ENCODE assay signal across 22 cellular contexts in the genomic region with DNA sequence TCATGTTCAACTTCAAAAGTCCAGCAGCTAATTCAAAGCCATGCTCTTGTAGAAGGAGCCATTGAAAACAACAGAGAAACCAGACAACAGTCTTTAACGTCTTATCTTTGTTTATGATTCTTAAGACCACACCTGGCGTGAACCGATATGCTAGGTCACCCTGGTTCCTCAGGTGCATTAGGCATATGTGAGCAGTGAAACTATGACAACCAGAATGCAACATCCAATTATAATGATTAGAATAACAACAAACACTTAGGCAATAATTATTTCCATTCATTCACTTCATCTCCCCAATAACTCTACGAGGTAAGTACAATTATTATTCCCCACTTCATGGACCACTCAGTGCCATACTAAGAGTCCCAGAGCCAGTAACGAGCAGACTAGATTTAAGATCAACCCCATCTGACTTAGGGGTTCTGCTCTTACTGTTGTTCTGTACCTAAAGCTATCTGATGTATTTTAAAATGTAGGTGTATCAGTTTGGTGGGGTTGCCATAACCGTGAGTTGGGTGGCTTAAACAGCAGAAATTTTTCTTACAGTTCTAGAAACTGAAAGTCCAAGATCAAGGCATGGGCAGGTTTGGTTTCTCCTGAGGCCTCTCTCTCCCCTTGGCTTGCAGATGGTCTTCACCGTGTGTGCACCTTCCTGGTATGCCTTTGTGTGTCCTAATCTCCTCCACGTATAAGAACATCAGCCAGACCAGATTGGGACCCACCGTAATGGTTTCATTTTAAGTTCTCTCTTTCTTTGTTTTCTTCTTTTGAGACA.
DNase-seq lines count a peak whose midpoint lies in the region; ATAC-seq, FAIRE-seq and TF ChIP-seq lines count a peak whose summit lies in the region.
"Had no signal": no experiment of that assay in that cellular context is flagged by ENCODE, and none has a peak within 500 bp of the region (broad histone marks: within the 10 kb centered on the region; RNA-seq: fewer than 3 reads in every experiment).

No MANE protein-coding gene starts in this region.

- H3K27ac ChIP-seq in DND-41 (ENCODE audit: low read length), result peak overlapping the region; percentile 86
- H3K27ac ChIP-seq: left lung, neural progenitor cell, RWPE1, vagina had no signal

- H2AFZ ChIP-seq in DND-41 (ENCODE audit: low read depth, low read length), result no peak overlapping the region
- H2AFZ ChIP-seq: neural progenitor cell had no signal

- H3K27ac Mint-ChIP-seq in activated CD4-positive, alpha-beta memory T cell treated with anti-CD3 and anti-CD28 coated beads, Interleukin-2, amount 10 ng/mL, durations not matched to agents 7 days and 5 days, result peak overlapping the region; percentile 81
- H3K27ac Mint-ChIP-seq in immature natural killer cell, result peak overlapping the region in 4 of 6 donors; percentile 43 to 62 (median 56)
- H3K27ac Mint-ChIP-seq in osteocyte (ENCODE audit: unreplicated experiment), result no peak overlapping the region
- H3K27ac Mint-ChIP-seq: neural progenitor cell had no signal

- no peaks in the 10 kb centered on the region for H4K20me1 ChIP-seq in DND-41 (ENCODE audit: insufficient read depth, low read length)

- DNase-seq in activated CD4-positive, alpha-beta T cell treated with anti-CD3 and anti-CD28 coated beads for 48 hours, result peak; percentile 15
- DNase-seq in activated CD4-positive, alpha-beta T cell treated with anti-CD3 and anti-CD28 coated beads for 1 hour, result no peak
- DNase-seq in DND-41 (no peak), immature natural killer cell (no peak), osteocyte (ENCODE audit: extremely low spot score, unreplicated experiment) (no peak), GM19239 (ENCODE audit: insufficient read length, low spot score) (no peak)
- DNase-seq in activated CD4-positive, alpha-beta memory T cell treated with anti-CD3 and anti-CD28 coated beads, Interleukin-2, amount 10 ng/mL, durations not matched to agents 7 days and 5 days, result no peak
- DNase-seq in stimulated activated CD4-positive, alpha-beta T cell treated with anti-CD3 and anti-CD28 coated beads, Interleukin-12 subunit alpha, Interleukin-12 subunit beta, amount 100 ng/mL, for 4 hours, result no peak
- DNase-seq: ACHN; C1 segment of cervical spinal cord; GF-D8; H7; head of caudate nucleus; left lung; midbrain; NCI-H1694 treated with DMSO at 0.1 percent for 48 hours; stimulated activated CD4-positive, alpha-beta T cell treated with anti-CD3 and anti-CD28 coated beads, Interleukin-4, amount 100 ng/mL, for 1 hour had no signal

- peak overlapping the region; percentile 43 for H3K4me3 Mint-ChIP-seq in activated CD4-positive, alpha-beta memory T cell treated with anti-CD3 and anti-CD28 coated beads, Interleukin-2, amount 10 ng/mL, durations not matched to agents 7 days and 5 days
- H3K4me3 Mint-ChIP-seq in immature natural killer cell (peak overlapping the region; percentile 35 to 52 (median 44)), osteocyte (ENCODE audit: unreplicated experiment) (no peak overlapping the region)
- H3K4me3 Mint-ChIP-seq: neural progenitor cell had no signal

- POLR2A ChIA-PET in activated CD4-positive, alpha-beta memory T cell treated with anti-CD3 and anti-CD28 coated beads, Interleukin-2, amount 10 ng/mL, durations not matched to agents 7 days and 5 days (lab: Charles Lee), result interaction anchor here (0.6 to 1.6 kb wide), 8 partner anchors 9 to 142 kb away, joined by 3 to 6 read pairs (median 4); no protein-coding TSS in a partner anchor

- no peak; the same call in 1 of the 3 replicates for ATAC-seq in DND-41 (ENCODE audit: insufficient read depth, low read depth)
- ATAC-seq: left lung, SK-N-SH treated with all-trans-retinoic acid at 6 μM for 48 hours had no signal

- H3K4me1 Mint-ChIP-seq in activated CD4-positive, alpha-beta memory T cell treated with anti-CD3 and anti-CD28 coated beads, Interleukin-2, amount 10 ng/mL, durations not matched to agents 7 days and 5 days, result peaks cover 48% of the 10 kb centered on the region
- peaks cover 22 to 32% of the 10 kb centered on the region in 2 donors for H3K4me1 Mint-ChIP-seq in immature natural killer cell
- no peaks in the 10 kb centered on the region for H3K4me1 Mint-ChIP-seq in osteocyte (ENCODE audit: unreplicated experiment)
- H3K4me1 Mint-ChIP-seq: neural progenitor cell had no signal

- H3K27me3 ChIP-seq in DND-41 (ENCODE audit: insufficient read depth, low read length, poor library complexity), result no peaks in the 10 kb centered on the region
- H3K27me3 ChIP-seq: left lung, neural progenitor cell, vagina had no signal

- H3K4me2 ChIP-seq in DND-41 (ENCODE audit: insufficient read depth, low read length), result no peak overlapping the region
- H3K4me2 ChIP-seq: neural progenitor cell had no signal

- H3K36me3 Mint-ChIP-seq in activated CD4-positive, alpha-beta memory T cell treated with anti-CD3 and anti-CD28 coated beads, Interleukin-2, amount 10 ng/mL, durations not matched to agents 7 days and 5 days (ENCODE audit: low read depth), result peaks cover 32% of the 10 kb centered on the region
- peaks cover 0 to 10% (median 0%) of the 10 kb centered on the region in 3 donors for H3K36me3 Mint-ChIP-seq in immature natural killer cell
- H3K36me3 Mint-ChIP-seq in osteocyte (ENCODE audit: unreplicated experiment), result no peaks in the 10 kb centered on the region
- H3K36me3 Mint-ChIP-seq: neural progenitor cell had no signal

- no peak overlapping the region for H3K4me3 ChIP-seq in DND-41 (ENCODE audit: low read depth in 1 of 2, low read length in 2 of 2)
- H3K4me3 ChIP-seq: left lung, neural progenitor cell, skin epidermis, vagina had no signal

- peaks cover 21% of the 10 kb centered on the region for H3K9me3 Mint-ChIP-seq in activated CD4-positive, alpha-beta memory T cell treated with anti-CD3 and anti-CD28 coated beads, Interleukin-2, amount 10 ng/mL, durations not matched to agents 7 days and 5 days
- H3K9me3 Mint-ChIP-seq in immature natural killer cell, result peaks cover 0 to 7% (median 1%) of the 10 kb centered on the region in 6 donors
- peaks cover 6% of the 10 kb centered on the region for H3K9me3 Mint-ChIP-seq in osteocyte (ENCODE audit: unreplicated experiment)

- TF ChIP-seq CTCF in DND-41 (IDR thresholded peaks at IDR 0.05; ENCODE audit: borderline replicate concordance, extremely low read depth, low read length, poor library complexity, severe bottlenecking) (no peak), osteocyte (IDR thresholded peaks at IDR 0.05) (no peak)

- FAIRE-seq in GM19239 (lab: Jason Lieb, UNC), result no peak

- H3K4me1 ChIP-seq in DND-41 (ENCODE audit: insufficient read depth, low read length), result peaks cover 59% of the 10 kb centered on the region
- H3K4me1 ChIP-seq: left lung, neural progenitor cell, vagina had no signal

- CTCF ChIA-PET in activated CD4-positive, alpha-beta memory T cell treated with anti-CD3 and anti-CD28 coated beads, Interleukin-2, amount 10 ng/mL, durations not matched to agents 7 days and 5 days (lab: Charles Lee), result no interaction called here

- peaks cover 27% of the 10 kb centered on the region for H3K36me3 ChIP-seq in DND-41 (ENCODE audit: insufficient read depth, low read length)
- H3K36me3 ChIP-seq: left lung, neural progenitor cell, vagina had no signal

- H3K9ac ChIP-seq in DND-41 (ENCODE audit: low read depth, low read length), result no peak overlapping the region
- H3K9ac ChIP-seq: neural progenitor cell had no signal

- H3K79me2 ChIP-seq in DND-41 (ENCODE audit: insufficient read depth, low read length), result peaks cover 88% of the 10 kb centered on the region

- no peaks in the 10 kb centered on the region for H3K27me3 Mint-ChIP-seq in activated CD4-positive, alpha-beta memory T cell treated with anti-CD3 and anti-CD28 coated beads, Interleukin-2, amount 10 ng/mL, durations not matched to agents 7 days and 5 days
- H3K27me3 Mint-ChIP-seq in immature natural killer cell (ENCODE audit: low read depth in 3 of 3) (peaks cover 4 to 10% (median 8%) of the 10 kb centered on the region in 3 donors), osteocyte (ENCODE audit: unreplicated experiment) (no peaks in the 10 kb centered on the region)

- peaks cover 10% of the 10 kb centered on the region for H3K9me3 ChIP-seq in DND-41 (ENCODE audit: insufficient read depth, low read length, severe bottlenecking)
- H3K9me3 ChIP-seq: left lung, vagina had no signal
